Comparison of ENCODE assay signal across 21 cellular contexts in genomic region chr10:133462512-133463305, GRCh38. TPM values are rescaled to one million over a fixed set of nuclear protein-coding genes. Genes with fewer than 3 reads are reported as not detected.
A peak's percentile ranks its signal among the peaks of the same experiment; 100 is the strongest.
DNase-seq lines count a peak whose midpoint lies in the region; ATAC-seq and TF ChIP-seq lines count a peak whose summit lies in the region.
"Had no signal": no experiment of that assay in that cellular context is flagged by ENCODE, and none has a peak within 500 bp of the region (broad histone marks: within the 10 kb centered on the region; RNA-seq: fewer than 3 reads in every experiment).

No MANE protein-coding gene starts in this region.

- no peaks in the 10 kb centered on the region for H3K4me1 Mint-ChIP-seq in activated CD8-positive, alpha-beta memory T cell treated with anti-CD3 and anti-CD28 coated beads, Interleukin-2, amount 10 ng/mL, durations not matched to agents 7 days and 5 days
- no peaks in the 10 kb centered on the region for H3K4me1 Mint-ChIP-seq in GM23338
- H3K4me1 Mint-ChIP-seq: CD4-positive, CD25-positive, alpha-beta regulatory T cell had no signal

- H3K9me3 Mint-ChIP-seq in activated CD8-positive, alpha-beta memory T cell treated with anti-CD3 and anti-CD28 coated beads, Interleukin-2, amount 10 ng/mL, durations not matched to agents 7 days and 5 days (ENCODE audit: low read depth), result no peaks in the 10 kb centered on the region
- H3K9me3 Mint-ChIP-seq in GM23338, result peaks cover 57% of the 10 kb centered on the region
- H3K9me3 Mint-ChIP-seq: HFFc6 had no signal

- peak; percentile 29 for DNase-seq in activated CD8-positive, alpha-beta memory T cell treated with anti-CD3 and anti-CD28 coated beads, Interleukin-2, amount 10 ng/mL, durations not matched to agents 7 days and 5 days
- DNase-seq in activated CD8-positive, alpha-beta memory T cell treated with anti-CD3 and anti-CD28 coated beads for 24 hours, result no peak
- no peak for DNase-seq in GM23338 (ENCODE audit: low spot score)
- DNase-seq in posterior vena cava (ENCODE audit: low spot score), result peak; percentile 58
- DNase-seq in effector memory CD4-positive, alpha-beta T cell, result no peak
- DNase-seq in NCI-H748 treated with DMSO at 0.1 percent for 48 hours (lab: John Stamatoyannopoulos, UW), result no peak
- DNase-seq: BE2C; CD4-positive, CD25-positive, alpha-beta regulatory T cell; DND-41; HFFc6; Karpas-422; NCI-H1694; NCI-H2081; NCI-H2171; NCI-H524 treated with DMSO at 0.1 percent for 48 hours; SJCRH30 had no signal

- no peak overlapping the region for H3K4me3 Mint-ChIP-seq in activated CD8-positive, alpha-beta memory T cell treated with anti-CD3 and anti-CD28 coated beads, Interleukin-2, amount 10 ng/mL, durations not matched to agents 7 days and 5 days
- no peak overlapping the region for H3K4me3 Mint-ChIP-seq in GM23338
- H3K4me3 Mint-ChIP-seq: CD4-positive, CD25-positive, alpha-beta regulatory T cell; HFFc6 had no signal

- H3K27ac ChIP-seq in GM23338 (ENCODE audit: low read depth) (no peak overlapping the region), liver (ENCODE audit: low read depth in 1 of 2, low read length in 2 of 2) (no peak overlapping the region)
- no peak overlapping the region for H3K27ac ChIP-seq in effector memory CD4-positive, alpha-beta T cell (ENCODE audit: insufficient read depth, low read length, poor library complexity, severe bottlenecking)
- H3K27ac ChIP-seq: A549, Peyer's patch, SJCRH30 had no signal

- ATAC-seq in activated CD8-positive, alpha-beta memory T cell treated with anti-CD3 and anti-CD28 coated beads, Interleukin-2, amount 10 ng/mL, durations not matched to agents 7 days and 5 days, result no peak
- ATAC-seq in GM23338, result no peak
- ATAC-seq: A549 had no signal

- no peaks in the 10 kb centered on the region for H3F3A ChIP-seq in GM23338 (replicated peaks; ENCODE audit: low read depth)

- H3K4me1 ChIP-seq in GM23338 (ENCODE audit: insufficient read depth), result no peaks in the 10 kb centered on the region
- H3K4me1 ChIP-seq in liver (ENCODE audit: control insufficient read depth in 4 of 4, insufficient read depth in 4 of 4, low read length in 3 of 4), result peaks cover 0 to 7% (median 0%) of the 10 kb centered on the region in 4 donors
- H3K4me1 ChIP-seq in effector memory CD4-positive, alpha-beta T cell (ENCODE audit: control insufficient read depth, insufficient read depth, low read length, poor library complexity, severe bottlenecking), result peaks cover 2% of the 10 kb centered on the region
- H3K4me1 ChIP-seq: A549, BE2C, Peyer's patch, SJCRH30 had no signal

- no peak overlapping the region for H2AFZ ChIP-seq in GM23338

- peaks cover 2% of the 10 kb centered on the region for H3K27me3 Mint-ChIP-seq in activated CD8-positive, alpha-beta memory T cell treated with anti-CD3 and anti-CD28 coated beads, Interleukin-2, amount 10 ng/mL, durations not matched to agents 7 days and 5 days
- peaks cover 41% of the 10 kb centered on the region for H3K27me3 Mint-ChIP-seq in GM23338 (ENCODE audit: insufficient read depth, low read depth, poor library complexity)
- H3K27me3 Mint-ChIP-seq: CD4-positive, CD25-positive, alpha-beta regulatory T cell had no signal

- no peak for TF ChIP-seq RAD21 in liver (IDR thresholded peaks at IDR 0.05)

- intact Hi-C loops in posterior vena cava (cut with DNase I), result no loop called here

- 88% methylated on average over 10 of the region's 10 CpGs for WGBS in liver

- H3K4me3 ChIP-seq in GM23338 (no peak overlapping the region), liver (ENCODE audit: low read depth in 1 of 3, low read length in 3 of 3) (no peak overlapping the region)
- no peak overlapping the region for H3K4me3 ChIP-seq in effector memory CD4-positive, alpha-beta T cell (ENCODE audit: insufficient read depth, low read depth, low read length, poor library complexity, severe bottlenecking)
- H3K4me3 ChIP-seq: A549, Peyer's patch, SJCRH30 had no signal

- no peaks in the 10 kb centered on the region for H4K20me1 ChIP-seq in GM23338 (replicated peaks; ENCODE audit: insufficient read depth)

- H3K4me2 ChIP-seq in GM23338, result no peak overlapping the region
- H3K4me2 ChIP-seq: A549 had no signal

- CTCF ChIA-PET in activated CD8-positive, alpha-beta memory T cell treated with anti-CD3 and anti-CD28 coated beads, Interleukin-2, amount 10 ng/mL, durations not matched to agents 7 days and 5 days (lab: Charles Lee), result interaction anchor here (0.9 kb wide), 1 partner anchor 11 kb away, joined by 4 read pairs; no protein-coding TSS in a partner anchor

- H3K27ac Mint-ChIP-seq in activated CD8-positive, alpha-beta memory T cell treated with anti-CD3 and anti-CD28 coated beads, Interleukin-2, amount 10 ng/mL, durations not matched to agents 7 days and 5 days, result no peak overlapping the region
- H3K27ac Mint-ChIP-seq in GM23338, result no peak overlapping the region
- H3K27ac Mint-ChIP-seq: CD4-positive, CD25-positive, alpha-beta regulatory T cell; HFFc6 had no signal

- H3K36me3 ChIP-seq in GM23338 (ENCODE audit: insufficient read depth) (no peaks in the 10 kb centered on the region), liver (ENCODE audit: control insufficient read depth in 4 of 4, insufficient read depth in 3 of 4, low read depth in 1 of 4, low read length in 3 of 4) (no peaks in the 10 kb centered on the region)
- no peaks in the 10 kb centered on the region for H3K36me3 ChIP-seq in effector memory CD4-positive, alpha-beta T cell (ENCODE audit: control insufficient read depth, insufficient read depth, low read length)
- H3K36me3 ChIP-seq: BE2C, Peyer's patch, SJCRH30 had no signal

- H3K27me3 ChIP-seq in GM23338 (ENCODE audit: insufficient read depth) (peaks cover 23% of the 10 kb centered on the region), liver (ENCODE audit: control insufficient read depth in 4 of 4, insufficient read depth in 4 of 4, low read length in 3 of 4) (no peaks in the 10 kb centered on the region)
- no peaks in the 10 kb centered on the region for H3K27me3 ChIP-seq in effector memory CD4-positive, alpha-beta T cell (replicated peaks; ENCODE audit: control insufficient read depth, insufficient read depth, low read length, poor library complexity, severe bottlenecking)
- H3K27me3 ChIP-seq: BE2C, Peyer's patch, SJCRH30 had no signal

- no peaks in the 10 kb centered on the region for H3K79me2 ChIP-seq in GM23338 (replicated peaks; ENCODE audit: insufficient read depth)

- no peaks in the 10 kb centered on the region for H3K9me2 ChIP-seq in GM23338 (ENCODE audit: insufficient read depth)

- H3K36me3 Mint-ChIP-seq in activated CD8-positive, alpha-beta memory T cell treated with anti-CD3 and anti-CD28 coated beads, Interleukin-2, amount 10 ng/mL, durations not matched to agents 7 days and 5 days, result no peaks in the 10 kb centered on the region
- peaks cover 12% of the 10 kb centered on the region; the same call in 1 of the 3 replicates for H3K36me3 Mint-ChIP-seq in GM23338 (ENCODE audit: low read depth)

- H3K9ac ChIP-seq in liver (ENCODE audit: low read depth in 1 of 2, low read length in 2 of 2), result no peak overlapping the region

- H3K9me3 ChIP-seq in liver (ENCODE audit: control insufficient read depth in 4 of 4, low read length in 3 of 4), result no peaks in the 10 kb centered on the region
- no peaks in the 10 kb centered on the region for H3K9me3 ChIP-seq in effector memory CD4-positive, alpha-beta T cell (ENCODE audit: control insufficient read depth, low read length)
- H3K9me3 ChIP-seq: A549, BE2C, Peyer's patch, SJCRH30 had no signal

- TF ChIP-seq CTCF in GM23338 (conservative IDR thresholded peaks at IDR 0.05; ENCODE audit: low read depth in 2 of 2), result no peak
- no peak for TF ChIP-seq CTCF in liver (IDR thresholded peaks at IDR 0.05; ENCODE audit: low read depth, low read length, missing input control)

TF ChIP-seq in GM23338, 12 proteins besides CTCF, POLR2A, EP300 and RAD21 (continues in another document):
- TF ChIP-seq ZNF331 (CRISPR knock-in tag; IDR thresholded peaks at IDR 0.05; ENCODE audit: low read depth), result peak; percentile 48

TF ChIP-seq in liver, 16 proteins besides CTCF, POLR2A, EP300 and RAD21:
- TF ChIP-seq JUND (IDR thresholded peaks at IDR 0.05) (no peak), HNF4A (conservative IDR thresholded peaks at IDR 0.05) (peak; percentile 23 to 70), HNF4G (IDR thresholded peaks at IDR 0.05) (no peak)
- TF ChIP-seq, protein P1, sequence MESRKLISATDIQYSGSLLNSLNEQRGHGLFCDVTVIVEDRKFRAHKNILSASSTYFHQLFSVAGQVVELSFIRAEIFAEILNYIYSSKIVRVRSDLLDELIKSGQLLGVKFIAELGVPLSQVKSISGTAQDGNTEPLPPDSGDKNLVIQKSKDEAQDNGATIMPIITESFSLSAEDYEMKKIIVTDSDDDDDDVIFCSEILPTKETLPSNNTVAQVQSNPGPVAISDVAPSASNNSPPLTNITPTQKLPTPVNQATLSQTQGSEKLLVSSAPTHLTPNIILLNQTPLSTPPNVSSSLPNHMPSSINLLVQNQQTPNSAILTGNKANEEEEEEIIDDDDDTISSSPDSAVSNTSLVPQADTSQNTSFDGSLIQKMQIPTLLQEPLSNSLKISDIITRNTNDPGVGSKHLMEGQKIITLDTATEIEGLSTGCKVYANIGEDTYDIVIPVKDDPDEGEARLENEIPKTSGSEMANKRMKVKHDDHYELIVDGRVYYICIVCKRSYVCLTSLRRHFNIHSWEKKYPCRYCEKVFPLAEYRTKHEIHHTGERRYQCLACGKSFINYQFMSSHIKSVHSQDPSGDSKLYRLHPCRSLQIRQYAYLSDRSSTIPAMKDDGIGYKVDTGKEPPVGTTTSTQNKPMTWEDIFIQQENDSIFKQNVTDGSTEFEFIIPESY (IDR thresholded peaks at IDR 0.05), result no peak
TF ChIP-seq in liver: peak in this region for 1.

RNA-seq across cellular contexts. Expression of gene SCART1, which starts 9.0 kb away (rescaled TPM):
- total RNA-seq in activated CD8-positive, alpha-beta memory T cell treated with anti-CD3 and anti-CD28 coated beads, Interleukin-2, amount 10 ng/mL, durations not matched to agents 7 days and 5 days, result 1 to 10 TPM in 1 of 2 experiments, under 1 TPM in 1; 0.82 to 4.8 TPM
- total RNA-seq in GM23338 (2014; rRNA removed; shearing (Covaris generic)), result 0.19 and 0.59 TPM in 2 replicates
- polyA plus RNA-seq in GM23338 (2016; fragmentation: Nextera tagmentation; extraction: Ambion mirVana) (not detected in 2 replicates), liver (under 1 TPM; 0.32 to 0.35 TPM)
- total RNA-seq in liver (1 to 10 TPM; 1.0 to 1.1 TPM), posterior vena cava (1 to 10 TPM; 2.9 to 3.4 TPM)

RNA-seq across cellular contexts. Expression of gene SPRN, which starts 38.3 kb away (rescaled TPM):
- not detected for total RNA-seq in activated CD8-positive, alpha-beta memory T cell treated with anti-CD3 and anti-CD28 coated beads, Interleukin-2, amount 10 ng/mL, durations not matched to agents 7 days and 5 days
- total RNA-seq in GM23338 (2014; rRNA removed; shearing (Covaris generic)), result 0.31 TPM in 1 of 2 replicates, not detected in the other
- 0.31 and 0.59 TPM in 2 replicates for polyA plus RNA-seq in GM23338 (2016; fragmentation: Nextera tagmentation; extraction: Ambion mirVana)
- total RNA-seq in liver, result not detected
- polyA plus RNA-seq in liver, result 10 to 100 TPM in 1 of 2 donors, 1 to 10 TPM in 1; 1.3 to 36.4 TPM
- under 1 TPM; 0.14 to 0.19 TPM for total RNA-seq in posterior vena cava
- total RNA-seq: CD4-positive, CD25-positive, alpha-beta regulatory T cell; MCF 10A; OCI-LY7; SJCRH30 had no signal

Comparison
In these comparisons a context has a peak if more than half of its experiments do, and no peak if none do; other contexts are left out.
1. DNase-seq: peak in activated CD8-positive, alpha-beta memory T cell treated with anti-CD3 and anti-CD28 coated beads, Interleukin-2, amount 10 ng/mL, durations not matched to agents 7 days and 5 days (single experiment) and posterior vena cava (single experiment); none in activated CD8-positive, alpha-beta memory T cell treated with anti-CD3 and anti-CD28 coated beads for 24 hours (single experiment), GM23338 (single experiment), effector memory CD4-positive, alpha-beta T cell (0 of 3) and NCI-H748 treated with DMSO at 0.1 percent for 48 hours (single experiment).